In the genomic region with DNA sequence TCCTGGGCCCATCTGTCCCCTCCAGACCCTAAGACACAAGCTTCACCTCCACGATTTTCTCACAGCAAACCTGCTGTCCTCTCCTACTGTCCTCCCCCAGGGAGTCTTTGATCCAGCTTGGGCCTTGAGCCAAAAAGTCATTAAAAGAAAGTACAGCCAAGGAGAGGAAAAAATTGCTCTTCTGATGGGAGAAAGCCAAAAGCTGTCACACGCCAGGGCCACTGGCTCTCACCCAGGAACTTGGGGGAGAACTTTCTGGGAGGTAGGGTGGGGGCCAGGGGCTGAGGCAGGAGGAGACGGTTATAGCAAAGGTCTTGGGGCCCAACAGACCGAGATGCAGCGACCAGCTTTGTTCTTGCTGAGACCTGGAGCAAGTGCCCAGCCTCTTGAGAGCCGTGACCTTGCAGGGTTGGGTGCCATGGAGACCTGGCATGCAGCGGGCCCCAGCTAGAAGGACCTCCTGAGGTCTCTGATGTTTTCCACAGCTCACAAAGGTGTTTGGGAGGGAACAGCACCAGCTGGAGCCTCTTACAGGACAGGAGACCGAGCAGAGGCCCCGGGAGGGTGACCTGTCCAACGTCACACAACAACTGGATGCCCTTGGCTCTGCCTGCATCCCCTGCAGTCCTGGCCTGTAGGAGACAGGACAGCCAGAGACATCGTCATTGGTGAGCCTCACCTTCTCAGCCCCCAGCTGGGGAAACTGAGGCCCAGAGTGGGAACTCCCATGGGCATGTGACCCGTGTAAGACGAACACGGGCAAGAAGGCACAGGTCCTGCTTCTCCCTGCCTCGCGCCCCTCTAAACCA, we compare ENCODE assay signal across 13 cellular contexts.
DNase-seq lines count a peak whose midpoint lies in the region; ATAC-seq, FAIRE-seq and TF ChIP-seq lines count a peak whose summit lies in the region.
"Had no signal": no experiment of that assay in that cellular context is flagged by ENCODE, and none has a peak within 500 bp of the region (broad histone marks: within the 10 kb centered on the region; RNA-seq: fewer than 3 reads in every experiment).

No MANE protein-coding gene starts in this region.

- FAIRE-seq in A549 (lab: Jason Lieb, UNC): no peak

- H3K4me1 Mint-ChIP-seq in WTC11: peaks cover 13% of the 10 kb centered on the region

- in situ Hi-C loops in GM13976 (cut with MboI; ENCODE audit: low sequenced_read_pairs, unreplicated experiment): no loop called here

- WGBS in A549 (ENCODE audit: missing lambda C conversion rate): 72% methylated on average over 13 of the region's 16 CpGs

- no peaks in the 10 kb centered on the region for H3K36me3 ChIP-seq in muscle layer of colon (ENCODE audit: insufficient read depth, low read length)

- TF ChIP-seq CTCF in A549 (IDR thresholded peaks at IDR 0.05) (no peak), LNCaP clone FGC (IDR thresholded peaks at IDR 0.05; ENCODE audit: control insufficient read depth, extremely low read depth, insufficient read depth) (no peak), GM13976 (IDR thresholded peaks at IDR 0.05; ENCODE audit: borderline replicate concordance, control extremely low read depth, extremely low read depth, insufficient read depth, missing control alignments) (no peak), WTC11 (IDR thresholded peaks at IDR 0.05) (no peak)

- no peak for TF ChIP-seq RAD21 in A549 (conservative IDR thresholded peaks at IDR 0.05 in 1 of 2, IDR thresholded peaks at IDR 0.05 in 1 of 2)

- POLR2A ChIA-PET in A549 (lab: Yijun Ruan, JAX): no interaction called here
- POLR2A ChIA-PET in WTC11 (lab: Charles Lee): no interaction called here

- H3K9me3 ChIP-seq in A549 (0 out of 3 replicates have a peak, but pooled peaks cover 2% of the 10 kb centered on the region), muscle layer of colon (ENCODE audit: low read length) (no peaks in the 10 kb centered on the region)

- no peak for TF ChIP-seq POLR2A in A549 (IDR thresholded peaks at IDR 0.05; ENCODE audit: low read length)

- DNase-seq in A549 (ENCODE audit: low read depth in 1 of 2, low spot score in 1 of 2) (no peak), LNCaP clone FGC (ENCODE audit: low read depth) (peak; percentile 23), caudate nucleus (lab: John Stamatoyannopoulos, UW) (peak in 5 of 61 donors; percentile 22 to 65 (median 26)), GM13976 (ENCODE audit: low spot score) (no peak), WTC11 (ENCODE audit: low spot score) (no peak)
- DNase-seq: activated naive CD4-positive, alpha-beta T cell; effector memory CD8-positive, alpha-beta T cell; NCI-H1048; stimulated activated CD4-positive, alpha-beta T cell treated with anti-CD3 and anti-CD28 coated beads, Interleukin-4, amount 100 ng/mL, for 24 hours had no signal

- CTCF ChIA-PET in A549 (lab: Yijun Ruan, JAX) (interaction anchor here (0.6 to 1.4 kb wide), 4 partner anchors 8 to 203 kb away, joined by 3 to 4 read pairs (median 3); no protein-coding TSS in a partner anchor), WTC11 (lab: Charles Lee) (interaction anchor here (1.1 to 1.5 kb wide), 2 partner anchors 122 to 124 kb away, joined by 3 to 7 read pairs; no protein-coding TSS in a partner anchor)

- no peaks in the 10 kb centered on the region for H3K36me3 Mint-ChIP-seq in WTC11

- no peak overlapping the region for H3K4me3 Mint-ChIP-seq in WTC11
- H3K4me3 Mint-ChIP-seq: effector memory CD8-positive, alpha-beta T cell had no signal

- no peak for ATAC-seq in A549
- ATAC-seq in GM21526 (IDR thresholded peaks at IDR 0.05; ENCODE audit: low FRiP score, unreplicated experiment): no peak
- ATAC-seq in HG03159 (IDR thresholded peaks at IDR 0.05; ENCODE audit: unreplicated experiment): no peak
- ATAC-seq in WTC11: no peak
- ATAC-seq: effector memory CD8-positive, alpha-beta T cell had no signal

- H3K27me3 Mint-ChIP-seq in WTC11 (ENCODE audit: low read depth): no peaks in the 10 kb centered on the region; the same call in 1 of the 2 replicates

- no peak for TF ChIP-seq EP300 in A549 (IDR thresholded peaks at IDR 0.05)

- H3K9me3 Mint-ChIP-seq in WTC11: peaks cover 6% of the 10 kb centered on the region; the same call in 1 of the 2 replicates
- H3K9me3 Mint-ChIP-seq: effector memory CD8-positive, alpha-beta T cell had no signal

- H3K9ac ChIP-seq in muscle layer of colon (ENCODE audit: low read length): peak overlapping the region; percentile 6

- H3K27ac Mint-ChIP-seq in WTC11: no peak overlapping the region; the same call in 1 of the 2 replicates
- H3K27ac Mint-ChIP-seq: effector memory CD8-positive, alpha-beta T cell had no signal

- no peak overlapping the region for H3K4me3 ChIP-seq in A549
- no peak overlapping the region for H3K4me3 ChIP-seq in LNCaP clone FGC (ENCODE audit: low read depth, low read length)
- H3K4me3 ChIP-seq in muscle layer of colon (ENCODE audit: low read depth in 1 of 2, low read length in 2 of 2): no peak overlapping the region

- peak overlapping the region; percentile 9; the same call in 1 of the 3 replicates for H3K4me2 ChIP-seq in A549

- H3K27ac ChIP-seq in A549 (peak overlapping the region in 1 of 2 experiments; percentile 34; a peak in 2 of 6 replicates), caudate nucleus (ENCODE audit: low read depth, low read length) (peak overlapping the region; percentile 60), muscle layer of colon (ENCODE audit: low read depth, low read length) (peak overlapping the region; percentile 90)
- H3K27ac ChIP-seq: HL-60 had no signal

- no peaks in the 10 kb centered on the region for H3K27me3 ChIP-seq in muscle layer of colon (ENCODE audit: control insufficient read depth in 1 of 2, insufficient read depth in 2 of 2, low read length in 2 of 2)

- peaks cover 24% of the 10 kb centered on the region for H3K4me1 ChIP-seq in A549
- peaks cover 61% of the 10 kb centered on the region for H3K4me1 ChIP-seq in muscle layer of colon (ENCODE audit: insufficient read depth, low read length)

TF ChIP-seq in A549, 52 proteins besides CTCF, POLR2A, EP300 and RAD21:
- TF ChIP-seq JUN (IDR thresholded peaks at IDR 0.05): no peak
- no peak for TF ChIP-seq ELK1 (IDR thresholded peaks at IDR 0.05; ENCODE audit: low read depth, low read length)

TF ChIP-seq in WTC11, 78 proteins besides CTCF, POLR2A, EP300 and RAD21 (continues in another document):
- TF ChIP-seq PREB (CRISPR knock-in tag; IDR thresholded peaks at IDR 0.05; ENCODE audit: borderline replicate concordance) (no peak), ZBTB21 (CRISPR knock-in tag; IDR thresholded peaks at IDR 0.05; ENCODE audit: borderline replicate concordance) (no peak), ESRRA (CRISPR knock-in tag; IDR thresholded peaks at IDR 0.05; ENCODE audit: borderline replicate concordance) (no peak), FOXK1 (CRISPR knock-in tag; IDR thresholded peaks at IDR 0.05) (no peak), GRHL2 (CRISPR knock-in tag; IDR thresholded peaks at IDR 0.05; ENCODE audit: insufficient replicate concordance, severe bottlenecking) (no peak), HMGA2 (CRISPR knock-in tag; IDR thresholded peaks at IDR 0.05) (no peak), RELA (CRISPR knock-in tag; IDR thresholded peaks at IDR 0.05; ENCODE audit: borderline replicate concordance) (no peak), ATF2 (CRISPR knock-in tag; IDR thresholded peaks at IDR 0.05; ENCODE audit: borderline replicate concordance, low read depth) (no peak), ZNF425 (CRISPR knock-in tag; conservative IDR thresholded peaks at IDR 0.05) (no peak), FOXP1 (CRISPR knock-in tag; IDR thresholded peaks at IDR 0.05; ENCODE audit: borderline replicate concordance) (no peak), ZNF416 (CRISPR knock-in tag; IDR thresholded peaks at IDR 0.05) (no peak)
- TF ChIP-seq, protein P1, sequence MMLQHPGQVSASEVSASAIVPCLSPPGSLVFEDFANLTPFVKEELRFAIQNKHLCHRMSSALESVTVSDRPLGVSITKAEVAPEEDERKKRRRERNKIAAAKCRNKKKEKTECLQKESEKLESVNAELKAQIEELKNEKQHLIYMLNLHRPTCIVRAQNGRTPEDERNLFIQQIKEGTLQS (CRISPR knock-in tag; conservative IDR thresholded peaks at IDR 0.05): no peak
